In the genomic region with DNA sequence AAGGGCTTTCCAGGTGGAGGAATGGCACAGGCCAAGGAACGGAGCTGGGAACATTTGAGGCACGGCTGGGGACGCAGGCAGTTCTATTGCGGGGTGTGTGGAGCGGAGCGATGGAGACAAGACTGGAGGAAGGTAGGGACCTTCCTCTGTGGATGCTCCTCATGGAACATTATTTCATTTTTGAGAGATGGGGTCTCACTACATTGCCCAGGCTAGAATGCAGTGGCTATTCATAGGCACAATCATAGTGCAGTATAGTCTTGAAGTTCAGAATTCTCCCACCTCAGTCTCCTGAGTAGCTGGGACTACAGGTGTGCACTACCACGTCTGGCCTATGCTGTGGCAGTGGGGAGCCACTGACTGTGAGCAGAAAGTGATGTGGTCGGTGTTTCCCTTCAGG, we compare ENCODE assay signal across 15 cellular contexts. TPM values are rescaled to one million over a fixed set of nuclear protein-coding genes. Genes with fewer than 3 reads are reported as not detected.
DNase-seq lines count a peak whose midpoint lies in the region; ATAC-seq, FAIRE-seq and TF ChIP-seq lines count a peak whose summit lies in the region.
"Had no signal": no experiment of that assay in that cellular context is flagged by ENCODE, and none has a peak within 500 bp of the region (broad histone marks: within the 10 kb centered on the region; RNA-seq: fewer than 3 reads in every experiment).

No MANE protein-coding gene starts in this region.

- H3K4me3 ChIP-seq in HepG2 (replicated peaks in 1 of 3; ENCODE audit: insufficient read depth in 1 of 3, low read depth in 2 of 3, low read length in 3 of 3) (no peak overlapping the region), right lobe of liver (no peak overlapping the region)
- H3K4me3 ChIP-seq: BLaER1 had no signal

- H3K4me1 Mint-ChIP-seq in T-helper 17 cell = peaks cover 2% of the 10 kb centered on the region
- H3K4me1 Mint-ChIP-seq in neural crest cell = no peaks in the 10 kb centered on the region
- H3K4me1 Mint-ChIP-seq in nephron progenitor cell = peaks cover 24% of the 10 kb centered on the region
- H3K4me1 Mint-ChIP-seq: CD8-positive, alpha-beta memory T cell; IgD-negative memory B cell had no signal

- TF ChIP-seq EP300 in HepG2 (IDR thresholded peaks at IDR 0.05; ENCODE audit: low read depth in 2 of 2, low read length in 2 of 2) (no peak), HepG2 (CRISPR knock-in tag; IDR thresholded peaks at IDR 0.05; ENCODE audit: borderline replicate concordance) (no peak)

- intact Hi-C loops in HepG2 (cut with micrococcal nuclease; ENCODE audit: unreplicated experiment) = no loop called here
- intact Hi-C loops in right lobe of liver (cut with DNase I) = no loop called here

- H3K9me3 ChIP-seq in HepG2 (ENCODE audit: low read length) = no peaks in the 10 kb centered on the region
- H3K9me3 ChIP-seq in right lobe of liver = no peaks in the 10 kb centered on the region
- H3K9me3 ChIP-seq in T-helper 17 cell (ENCODE audit: control insufficient read depth, low read length, poor library complexity, severe bottlenecking) = no peaks in the 10 kb centered on the region
- H3K9me3 ChIP-seq: BLaER1, Caco-2 had no signal

- no peak overlapping the region for H3K27ac ChIP-seq in HepG2 (ENCODE audit: extremely low read length, insufficient read depth, low read length)
- H3K27ac ChIP-seq in right lobe of liver = no peak overlapping the region
- H3K27ac ChIP-seq: BLaER1, HL-60 had no signal

- H3K79me2 ChIP-seq in HepG2 (ENCODE audit: insufficient read depth, low read length) = no peaks in the 10 kb centered on the region

- TF ChIP-seq CTCF in HepG2 (CRISPR knock-in tag; IDR thresholded peaks at IDR 0.05) (no peak), right lobe of liver (IDR thresholded peaks at IDR 0.05) (no peak), neural crest cell (conservative IDR thresholded peaks at IDR 0.05) (no peak), nephron progenitor cell (IDR thresholded peaks at IDR 0.05) (no peak)

- DNase-seq in HepG2 (ENCODE audit: low spot score) (no peak), right lobe of liver (no peak), T-helper 17 cell (no peak), neural crest cell (ENCODE audit: low read depth, low spot score) (no peak), nephron progenitor cell (no peak)
- DNase-seq in activated T-cell treated with anti-CD3 and anti-CD28 coated beads, Interleukin-2, amount 50 U/mL, for 1 hour = no peak
- DNase-seq: 8988T; AML-193; Caco-2; CD8-positive, alpha-beta memory T cell; DND-41 had no signal

- H3K27me3 Mint-ChIP-seq in T-helper 17 cell = peaks cover 26% of the 10 kb centered on the region
- H3K27me3 Mint-ChIP-seq in neural crest cell (ENCODE audit: low read depth) = peaks cover 5% of the 10 kb centered on the region
- peaks cover 22% of the 10 kb centered on the region for H3K27me3 Mint-ChIP-seq in nephron progenitor cell (ENCODE audit: low read depth, poor library complexity)

- CTCF ChIA-PET in HepG2 (lab: Yijun Ruan, JAX; ENCODE audit: low intra/inter-chr PET ratio, low total read pairs) = no interaction called here

- no peak overlapping the region for H3K9ac ChIP-seq in HepG2 (ENCODE audit: insufficient read depth, low read depth, low read length)
- H3K9ac ChIP-seq: BLaER1 had no signal

- no peak for TF ChIP-seq RAD21 in HepG2 (CRISPR knock-in tag; IDR thresholded peaks at IDR 0.05)

- ATAC-seq in HepG2 (peak; percentile 34; the same call in 2 of the 3 replicates), right lobe of liver (no peak), T-helper 17 cell (no peak), HG03108 (IDR thresholded peaks at IDR 0.05; ENCODE audit: unreplicated experiment) (no peak)

- H2AFZ ChIP-seq in HepG2 (ENCODE audit: low read length) = no peak overlapping the region

- peaks cover 8% of the 10 kb centered on the region for H3K36me3 Mint-ChIP-seq in T-helper 17 cell (ENCODE audit: low read depth)
- no peaks in the 10 kb centered on the region for H3K36me3 Mint-ChIP-seq in neural crest cell (ENCODE audit: low read depth)
- no peaks in the 10 kb centered on the region for H3K36me3 Mint-ChIP-seq in nephron progenitor cell (ENCODE audit: low read depth)

- H3K4me1 ChIP-seq in HepG2 (ENCODE audit: insufficient read depth, low read length) (peaks cover 7% of the 10 kb centered on the region; the same call in 1 of the 2 replicates), right lobe of liver (no peaks in the 10 kb centered on the region)
- H3K4me1 ChIP-seq: Caco-2 had no signal

- H3K9me3 Mint-ChIP-seq in neural crest cell (no peaks in the 10 kb centered on the region), nephron progenitor cell (peaks cover 4% of the 10 kb centered on the region)
- H3K9me3 Mint-ChIP-seq: CD8-positive, alpha-beta memory T cell had no signal

- no peaks in the 10 kb centered on the region for H4K20me1 ChIP-seq in HepG2 (ENCODE audit: insufficient read depth, low read length)
- H4K20me1 ChIP-seq: BLaER1 had no signal

- 71% methylated on average over 8 of the region's 8 CpGs for WGBS in HepG2 (ENCODE audit: low lambda C conversion rate)
- 84% methylated on average over 6 of the region's 8 CpGs for WGBS in right lobe of liver (ENCODE audit: insufficient coverage, low coverage, low lambda C conversion rate, missing lambda C conversion rate)

- in situ Hi-C loops in HepG2 (cut with HindIII; ENCODE audit: extremely low pct_ligation_motif_present, low pct_unique_long_range_greater_than_20kb) = no loop called here

- H3K27me3 ChIP-seq in HepG2 (ENCODE audit: control insufficient read depth in 1 of 2, insufficient read depth in 2 of 2, low read length in 2 of 2) (no peaks in the 10 kb centered on the region; a peak in 3 of 5 replicates), right lobe of liver (no peaks in the 10 kb centered on the region)
- H3K27me3 ChIP-seq: BLaER1 had no signal

- TF ChIP-seq POLR2A in HepG2 (IDR thresholded peaks at IDR 0.05; ENCODE audit: insufficient read depth in 1 of 2, low read depth in 2 of 2, low read length in 2 of 2) (no peak), right lobe of liver (IDR thresholded peaks at IDR 0.05) (no peak)

- H3K4me3 Mint-ChIP-seq in T-helper 17 cell = no peak overlapping the region
- no peak overlapping the region for H3K4me3 Mint-ChIP-seq in neural crest cell
- no peak overlapping the region for H3K4me3 Mint-ChIP-seq in nephron progenitor cell
- H3K4me3 Mint-ChIP-seq: CD8-positive, alpha-beta memory T cell; IgD-negative memory B cell had no signal

- H3K27ac Mint-ChIP-seq in T-helper 17 cell (peak overlapping the region; percentile 16), neural crest cell (ENCODE audit: unreplicated experiment) (peak overlapping the region; percentile 21), nephron progenitor cell (no peak overlapping the region)
- H3K27ac Mint-ChIP-seq: CD8-positive, alpha-beta memory T cell; IgD-negative memory B cell had no signal

- no peak for FAIRE-seq in HepG2 (lab: Jason Lieb, UNC)

- POLR2A ChIA-PET in HepG2 (lab: Yijun Ruan, JAX) = no interaction called here

- no peak overlapping the region for H3K4me2 ChIP-seq in HepG2 (ENCODE audit: low read depth, low read length)
- H3K4me2 ChIP-seq: BLaER1 had no signal

- BruUV-seq in HepG2 (replicated peaks; lab: Mats Ljungman, UMichigan) = no TSS peak

- no peaks in the 10 kb centered on the region for H3K36me3 ChIP-seq in HepG2 (replicated peaks in 1 of 2; ENCODE audit: control insufficient read depth in 1 of 2, insufficient read depth in 2 of 2, low read length in 2 of 2)
- no peaks in the 10 kb centered on the region for H3K36me3 ChIP-seq in right lobe of liver
- H3K36me3 ChIP-seq: BLaER1 had no signal

TF ChIP-seq in HepG2, 621 proteins besides CTCF, POLR2A, EP300 and RAD21:
- TF ChIP-seq, protein P1, sequence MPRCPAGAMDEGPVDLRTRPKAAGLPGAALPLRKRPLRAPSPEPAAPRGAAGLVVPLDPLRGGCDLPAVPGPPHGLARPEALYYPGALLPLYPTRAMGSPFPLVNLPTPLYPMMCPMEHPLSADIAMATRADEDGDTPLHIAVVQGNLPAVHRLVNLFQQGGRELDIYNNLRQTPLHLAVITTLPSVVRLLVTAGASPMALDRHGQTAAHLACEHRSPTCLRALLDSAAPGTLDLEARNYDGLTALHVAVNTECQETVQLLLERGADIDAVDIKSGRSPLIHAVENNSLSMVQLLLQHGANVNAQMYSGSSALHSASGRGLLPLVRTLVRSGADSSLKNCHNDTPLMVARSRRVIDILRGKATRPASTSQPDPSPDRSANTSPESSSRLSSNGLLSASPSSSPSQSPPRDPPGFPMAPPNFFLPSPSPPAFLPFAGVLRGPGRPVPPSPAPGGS (CRISPR knock-in tag; IDR thresholded peaks at IDR 0.05) = no peak
- TF ChIP-seq ZNF563 (CRISPR knock-in tag; IDR thresholded peaks at IDR 0.05) = no peak
- no peak for TF ChIP-seq SOX13 (IDR thresholded peaks at IDR 0.05)
- no peak for TF ChIP-seq SOX13 (CRISPR knock-in tag; conservative IDR thresholded peaks at IDR 0.05 in 1 of 2, IDR thresholded peaks at IDR 0.05 in 1 of 2)
- TF ChIP-seq SIX4 (CRISPR knock-in tag; IDR thresholded peaks at IDR 0.05) = no peak
- peak; percentile 64; the same call in 1 of the 2 replicates for TF ChIP-seq ZNF121 (CRISPR knock-in tag; IDR thresholded peaks at IDR 0.05)
TF ChIP-seq in HepG2: peak in this region for 1.

RNA-seq across cellular contexts. Expression of gene ACOT11, which starts 41.0 kb away (rescaled TPM):
- total RNA-seq in HepG2 (2016; rRNA removed; fragmentation: Illumina TruSeq; extraction: Trizol) (3.0 and 3.3 TPM in 2 replicates), right lobe of liver (1 to 10 TPM in 2 of 6 experiments, under 1 TPM in 4; 0.50 to 1.3 (median 0.84) TPM), T-helper 17 cell (under 1 TPM; 0.67 to 0.78 TPM), neural crest cell (2.7 and 3.1 TPM in 2 replicates)
- total RNA-seq in HepG2 (2016; cell fraction: cytosol; rRNA removed; fragmentation: Illumina TruSeq; extraction: Trizol; ENCODE audit: low read depth) = 0.79 and 1.0 TPM in 2 replicates
- total RNA-seq in HepG2 (2016; cell fraction: insoluble cytoplasmic fraction; rRNA removed; fragmentation: Illumina TruSeq; extraction: Trizol) = 2.1 and 2.6 TPM in 2 replicates
- total RNA-seq in HepG2 (2016; cell fraction: membrane; rRNA removed; fragmentation: Illumina TruSeq; extraction: Trizol) = 2.2 TPM in 2 replicates
- total RNA-seq in HepG2 (2016; cell fraction: nucleus; rRNA removed; fragmentation: Illumina TruSeq; extraction: Trizol) = 1.8 and 2.5 TPM in 2 replicates
- polyA plus RNA-seq in HepG2 (2011; rRNA removed) = 2.6 and 2.8 TPM in 2 replicates
- polyA plus RNA-seq in HepG2 (2011; cell fraction: cytosol; rRNA removed) = 0.88 and 1.6 TPM in 2 replicates
- polyA plus RNA-seq in HepG2 (2011; cell fraction: nucleus; rRNA removed) = 6.8 and 12.7 TPM in 2 replicates
- polyA plus RNA-seq in HepG2 (2012) = 1.4 and 2.1 TPM in 2 replicates
- polyA plus RNA-seq in HepG2 (2016; cell fraction: cytosol; fragmentation: Illumina TruSeq; extraction: Trizol; ENCODE audit: low read depth) = 0.62 and 0.68 TPM in 2 replicates
- 1.9 and 3.1 TPM in 2 replicates for polyA plus RNA-seq in HepG2 (2016; cell fraction: insoluble cytoplasmic fraction; fragmentation: Illumina TruSeq; extraction: Trizol; ENCODE audit: low read depth)
- 1.3 and 1.4 TPM in 2 replicates for polyA plus RNA-seq in HepG2 (2016; cell fraction: membrane; fragmentation: Illumina TruSeq; extraction: Trizol; ENCODE audit: low read depth)
- polyA plus RNA-seq in HepG2 (2016; cell fraction: nucleus; fragmentation: Illumina TruSeq; extraction: Trizol; ENCODE audit: insufficient read depth, low read depth) = 4.8 and 6.2 TPM in 2 replicates
- polyA minus RNA-seq in HepG2 (2011; rRNA and poly(A)+ RNA removed; ENCODE audit: low replicate concordance) = 7.7 and 8.7 TPM in 2 replicates
- 1.4 and 2.3 TPM in 2 replicates for polyA minus RNA-seq in HepG2 (2011; cell fraction: cytosol; rRNA and poly(A)+ RNA removed)
- polyA minus RNA-seq in HepG2 (2011; cell fraction: nucleus; rRNA and poly(A)+ RNA removed) = 3.1 and 5.0 TPM in 2 replicates
